Comparison of ENCODE assay signal across 21 cellular contexts in genomic region chr2:127185093-127185492, GRCh38. TPM values are rescaled to one million over a fixed set of nuclear protein-coding genes. Genes with fewer than 3 reads are reported as not detected.
A peak's percentile ranks its signal among the peaks of the same experiment; 100 is the strongest.
DNase-seq lines count a peak whose midpoint lies in the region; ATAC-seq, FAIRE-seq and TF ChIP-seq lines count a peak whose summit lies in the region.
"Had no signal": no experiment of that assay in that cellular context is flagged by ENCODE, and none has a peak within 500 bp of the region (broad histone marks: within the 10 kb centered on the region; RNA-seq: fewer than 3 reads in every experiment).

No MANE protein-coding gene starts in this region.

- no TSS peak for BruUV-seq in Caco-2 (replicated peaks; lab: Mats Ljungman, UMichigan)

- no peak overlapping the region for H3K27ac ChIP-seq in transverse colon
- H3K27ac ChIP-seq: ascending aorta, colonic mucosa, esophagus muscularis mucosa had no signal

- no peak for TF ChIP-seq EP300 in transverse colon (IDR thresholded peaks at IDR 0.05; ENCODE audit: low read depth)

- DNase-seq in Caco-2 (no peak), GM12865 (ENCODE audit: low read depth) (peak; percentile 11), mesenteric fat pad (ENCODE audit: low spot score) (peak; percentile 60), transverse colon (no peak), H54 (ENCODE audit: insufficient read length, low spot score) (no peak)
- DNase-seq in activated CD8-positive, alpha-beta T cell treated with anti-CD3 and anti-CD28 coated beads for 36 hours: peak; percentile 38
- DNase-seq: activated CD4-positive, CD25-positive, alpha-beta regulatory T cell; colonic mucosa; H9; NCI-H2171; NCI-H82; T-cell had no signal

- CTCF ChIA-PET in Caco-2 (lab: Charles Lee): interaction anchor here (2.6 kb wide), 1 partner anchor 12 kb away, joined by 9 read pairs; no protein-coding TSS in a partner anchor
- CTCF ChIA-PET in activated CD8-positive, alpha-beta T cell treated with anti-CD3 and anti-CD28 coated beads for 36 hours (lab: Charles Lee): interaction anchor here (1.9 kb wide), 1 partner anchor 12 kb away, joined by 5 read pairs; no protein-coding TSS in a partner anchor

- TF ChIP-seq CTCF in Caco-2 (IDR thresholded peaks at IDR 0.05; ENCODE audit: insufficient read depth in 1 of 2, low read depth in 1 of 2, low read length in 1 of 2, severe bottlenecking in 1 of 2, unreplicated experiment in 1 of 2) (no peak), GM12865 (IDR thresholded peaks at IDR 0.05; ENCODE audit: insufficient read depth, low read depth, low read length, missing control alignments) (no peak), transverse colon (IDR thresholded peaks at IDR 0.05) (no peak)
- peak; percentile 24 for TF ChIP-seq CTCF in activated CD8-positive, alpha-beta T cell treated with anti-CD3 and anti-CD28 coated beads for 36 hours (IDR thresholded peaks at IDR 0.05)

- in situ Hi-C loops in transverse colon (cut with MboI; ENCODE audit: low pct_ligation_motif_present in 1 of 4, low pct_unique_long_range_greater_than_20kb in 1 of 4, low sequenced_read_pairs in 3 of 4): no loop called here

- POLR2A ChIA-PET in Caco-2 (lab: Charles Lee): no interaction called here
- POLR2A ChIA-PET in activated CD8-positive, alpha-beta T cell treated with anti-CD3 and anti-CD28 coated beads for 36 hours (lab: Charles Lee): no interaction called here

- no peaks in the 10 kb centered on the region for H3K36me3 ChIP-seq in Caco-2 (ENCODE audit: control insufficient read depth, insufficient read depth, low read length)
- no peaks in the 10 kb centered on the region for H3K36me3 ChIP-seq in transverse colon
- H3K36me3 ChIP-seq: ascending aorta, colonic mucosa, esophagus muscularis mucosa had no signal

- TF ChIP-seq POLR2A in transverse colon (IDR thresholded peaks at IDR 0.05): no peak
- no peak for TF ChIP-seq POLR2A in H54 (IDR thresholded peaks at IDR 0.05; ENCODE audit: low read depth, low read length)

- peak; percentile 66 for ATAC-seq in activated CD8-positive, alpha-beta T cell treated with anti-CD3 and anti-CD28 coated beads for 36 hours
- ATAC-seq in GM18870 (IDR thresholded peaks at IDR 0.05; ENCODE audit: unreplicated experiment): no peak

- H3K27ac Mint-ChIP-seq in Caco-2 (ENCODE audit: unreplicated experiment): peak overlapping the region; percentile 12
- no peak overlapping the region for H3K27ac Mint-ChIP-seq in activated CD8-positive, alpha-beta T cell treated with anti-CD3 and anti-CD28 coated beads for 36 hours
- H3K27ac Mint-ChIP-seq: activated T-helper 1 cell treated with anti-CD3 and anti-CD28 coated beads, Interleukin-12 subunit alpha, Interleukin-12 subunit beta, Interleukin-2, Interleukin-4 antibody, amounts not matched to agents 30 ng/mL and 10 ng/mL and 1 ng/mL, durations not matched to agents 14 hours and 24 hours and 36 hours; CD4-positive, CD25-positive, alpha-beta regulatory T cell; memory B cell; T-cell had no signal

- H3K4me3 Mint-ChIP-seq in Caco-2 (ENCODE audit: unreplicated experiment): no peak overlapping the region
- no peak overlapping the region for H3K4me3 Mint-ChIP-seq in activated CD8-positive, alpha-beta T cell treated with anti-CD3 and anti-CD28 coated beads for 36 hours
- H3K4me3 Mint-ChIP-seq: activated T-helper 1 cell treated with anti-CD3 and anti-CD28 coated beads, Interleukin-12 subunit alpha, Interleukin-12 subunit beta, Interleukin-2, Interleukin-4 antibody, amounts not matched to agents 30 ng/mL and 10 ng/mL and 1 ng/mL, durations not matched to agents 14 hours and 24 hours and 36 hours; H9; memory B cell; neural crest cell; T-cell had no signal

- H3K9me3 Mint-ChIP-seq in Caco-2 (ENCODE audit: unreplicated experiment): peaks cover 25% of the 10 kb centered on the region
- peaks cover 9% of the 10 kb centered on the region for H3K9me3 Mint-ChIP-seq in activated CD8-positive, alpha-beta T cell treated with anti-CD3 and anti-CD28 coated beads for 36 hours

- no peaks in the 10 kb centered on the region for H3K36me3 Mint-ChIP-seq in Caco-2 (ENCODE audit: insufficient read depth, unreplicated experiment)
- H3K36me3 Mint-ChIP-seq in activated CD8-positive, alpha-beta T cell treated with anti-CD3 and anti-CD28 coated beads for 36 hours (ENCODE audit: low read depth): no peaks in the 10 kb centered on the region
- H3K36me3 Mint-ChIP-seq: CD4-positive, CD25-positive, alpha-beta regulatory T cell; T-cell had no signal

- no peak for FAIRE-seq in H54 (lab: Jason Lieb, UNC)
- FAIRE-seq: GM12892, islet of Langerhans had no signal

- no peak overlapping the region for H3K4me3 ChIP-seq in Caco-2 (ENCODE audit: low read depth, low read length)
- H3K4me3 ChIP-seq in GM12865 (ENCODE audit: low read depth, low read length): no peak overlapping the region
- H3K4me3 ChIP-seq in transverse colon: no peak overlapping the region
- H3K4me3 ChIP-seq: ascending aorta, colonic mucosa, esophagus muscularis mucosa had no signal

- 70 to 74% methylated on average over 3 to 9 of the region's 9 CpGs for WGBS in transverse colon (ENCODE audit: low coverage in 1 of 2), 2 donors

- H3K9me3 ChIP-seq in Caco-2: peaks cover 8% of the 10 kb centered on the region
- peaks cover 0 to 6% of the 10 kb centered on the region in 2 donors for H3K9me3 ChIP-seq in transverse colon
- H3K9me3 ChIP-seq: ascending aorta, colonic mucosa had no signal

- peaks cover 12% of the 10 kb centered on the region for H3K4me1 Mint-ChIP-seq in Caco-2 (ENCODE audit: low read depth, unreplicated experiment)
- H3K4me1 Mint-ChIP-seq in activated CD8-positive, alpha-beta T cell treated with anti-CD3 and anti-CD28 coated beads for 36 hours (ENCODE audit: low read depth): peaks cover 4% of the 10 kb centered on the region

- H3K27me3 ChIP-seq in Caco-2 (replicated peaks; ENCODE audit: control insufficient read depth, insufficient read depth, low read length): no peaks in the 10 kb centered on the region
- H3K27me3 ChIP-seq in transverse colon: peaks cover 6% of the 10 kb centered on the region
- H3K27me3 ChIP-seq: ascending aorta, colonic mucosa, esophagus muscularis mucosa had no signal

- intact Hi-C loops in Caco-2 (cut with micrococcal nuclease; ENCODE audit: unreplicated experiment): no loop called here
- intact Hi-C loops in activated CD8-positive, alpha-beta T cell treated with anti-CD3 and anti-CD28 coated beads for 36 hours (cut with micrococcal nuclease): no loop called here
- intact Hi-C loops in transverse colon (cut with DNase I; ENCODE audit: low total_unique reads): no loop called here

- no peaks in the 10 kb centered on the region for H3K27me3 Mint-ChIP-seq in Caco-2 (ENCODE audit: insufficient read depth, unreplicated experiment)
- peaks cover 13% of the 10 kb centered on the region for H3K27me3 Mint-ChIP-seq in activated CD8-positive, alpha-beta T cell treated with anti-CD3 and anti-CD28 coated beads for 36 hours

- H3K4me1 ChIP-seq in Caco-2: peaks cover 9% of the 10 kb centered on the region
- H3K4me1 ChIP-seq in transverse colon: no peaks in the 10 kb centered on the region
- H3K4me1 ChIP-seq: ascending aorta, colonic mucosa had no signal

RNA-seq across cellular contexts. Expression of gene CYP27C1, which starts 35.0 kb away (rescaled TPM):
- 0.11 TPM in 1 of 2 replicates, not detected in the other for total RNA-seq in Caco-2 (2022)
- total RNA-seq in activated CD8-positive, alpha-beta T cell treated with anti-CD3 and anti-CD28 coated beads for 36 hours: not detected
- total RNA-seq in mesenteric fat pad: 1.1 TPM
- total RNA-seq in transverse colon: under 1 TPM in 3 of 4 donors, not detected in 1; 0.14 to 0.64 (median 0.20) TPM
- total RNA-seq: activated T-helper 1 cell treated with anti-CD3 and anti-CD28 coated beads, Interleukin-12 subunit alpha, Interleukin-12 subunit beta, Interleukin-2, Interleukin-4 antibody, amounts not matched to agents 30 ng/mL and 10 ng/mL and 1 ng/mL, durations not matched to agents 14 hours and 24 hours and 36 hours; ascending aorta; CD4-positive, CD25-positive, alpha-beta regulatory T cell had no signal

Comparison
In these comparisons a context has a peak if more than half of its experiments do, and no peak if none do; other contexts are left out.
1. DNase-seq: peak in GM12865 (single experiment), activated CD8-positive, alpha-beta T cell treated with anti-CD3 and anti-CD28 coated beads for 36 hours (single experiment) and mesenteric fat pad (single experiment); none in Caco-2 (0 of 2), transverse colon (single experiment) and H54 (single experiment).